17 cellular contexts compared by ENCODE assay signal in genomic region chr5:85591311-85591710, GRCh38.
DNase-seq lines count a peak whose midpoint lies in the region; ATAC-seq and TF ChIP-seq lines count a peak whose summit lies in the region.
"Had no signal": no experiment of that assay in that cellular context is flagged by ENCODE, and none has a peak within 500 bp of the region (broad histone marks: within the 10 kb centered on the region; RNA-seq: fewer than 3 reads in every experiment).

No MANE protein-coding gene starts in this region.

- no peak overlapping the region for H3K56ac ChIP-seq in mesendoderm (ENCODE audit: low read length)

- no peak overlapping the region for H3K23ac ChIP-seq in mesendoderm (ENCODE audit: low read length)

- no peak overlapping the region for H2AK5ac ChIP-seq in mesendoderm (ENCODE audit: low read length)

- no peak overlapping the region for H4K5ac ChIP-seq in mesendoderm (ENCODE audit: low read length)

- H3K4me3 Mint-ChIP-seq in GM23338 (no peak overlapping the region), WTC11 (no peak overlapping the region)
- H3K4me3 Mint-ChIP-seq: CD4-positive, CD25-positive, alpha-beta regulatory T cell; CD8-positive, alpha-beta T cell had no signal

- H3K27ac Mint-ChIP-seq in GM23338 (no peak overlapping the region), WTC11 (no peak overlapping the region)
- H3K27ac Mint-ChIP-seq: CD4-positive, CD25-positive, alpha-beta regulatory T cell; CD8-positive, alpha-beta T cell had no signal

- DNase-seq in ELF-1 (ENCODE audit: low read depth, low spot score) (peak; percentile 59), GM23338 (ENCODE audit: low spot score) (peak; percentile 7), WTC11 (ENCODE audit: low spot score) (no peak), mesendoderm (peak; percentile 62), iPS-NIHi11 (ENCODE audit: low spot score) (no peak), CD1c-positive myeloid dendritic cell (ENCODE audit: extremely low spot score) (no peak)
- DNase-seq: C1 segment of cervical spinal cord; Caco-2; CD4-positive, CD25-positive, alpha-beta regulatory T cell; CD8-positive, alpha-beta T cell; DMS153; DND-41; GDM1; H7; HCEC 1CT had no signal

- no peak overlapping the region for H4K8ac ChIP-seq in mesendoderm (ENCODE audit: low read depth, low read length)

- no peak overlapping the region for H3K9ac ChIP-seq in mesendoderm (ENCODE audit: low read length)

- H3F3A ChIP-seq in GM23338 (replicated peaks; ENCODE audit: low read depth) = no peaks in the 10 kb centered on the region

- H3K9me3 Mint-ChIP-seq in GM23338 (peaks cover 27% of the 10 kb centered on the region), WTC11 (peaks cover 16% of the 10 kb centered on the region)

- no peak overlapping the region for H2BK5ac ChIP-seq in mesendoderm (ENCODE audit: low read length)

- no peak overlapping the region for H3K4ac ChIP-seq in mesendoderm (ENCODE audit: low read depth, low read length)

- H3K27ac ChIP-seq in GM23338 (ENCODE audit: low read depth) = no peak overlapping the region
- H3K27ac ChIP-seq in mesendoderm (ENCODE audit: low read depth, low read length) = no peak overlapping the region

- no peak overlapping the region for H3K18ac ChIP-seq in mesendoderm (ENCODE audit: low read length)

- no peaks in the 10 kb centered on the region for H4K20me1 ChIP-seq in GM23338 (replicated peaks; ENCODE audit: insufficient read depth)

- no peak overlapping the region for H2AFZ ChIP-seq in GM23338

- no peak overlapping the region for H3K4me2 ChIP-seq in GM23338
- no peak overlapping the region for H3K4me2 ChIP-seq in mesendoderm (ENCODE audit: low read length)

- H3K4me3 ChIP-seq in GM23338 (no peak overlapping the region), mesendoderm (ENCODE audit: low read length) (no peak overlapping the region)
- H3K4me3 ChIP-seq: GM12878 had no signal

- no peak overlapping the region for H2BK120ac ChIP-seq in mesendoderm (ENCODE audit: low read depth, low read length)

- H3K27me3 ChIP-seq in GM23338 (ENCODE audit: insufficient read depth) (no peaks in the 10 kb centered on the region), mesendoderm (ENCODE audit: insufficient read depth, low read length, poor library complexity) (no peaks in the 10 kb centered on the region)

- H3K36me3 ChIP-seq in GM23338 (ENCODE audit: insufficient read depth) = no peaks in the 10 kb centered on the region
- H3K36me3 ChIP-seq in mesendoderm (ENCODE audit: control insufficient read depth, insufficient read depth, low read length) = no peaks in the 10 kb centered on the region

- TF ChIP-seq CTCF in GM23338 (conservative IDR thresholded peaks at IDR 0.05; ENCODE audit: low read depth in 2 of 2) = no peak
- TF ChIP-seq CTCF in WTC11 (IDR thresholded peaks at IDR 0.05) = no peak

- no peaks in the 10 kb centered on the region for H3K79me1 ChIP-seq in mesendoderm (ENCODE audit: low read length)

- WGBS in mesendoderm (ENCODE audit: extremely low coverage, insufficient coverage, low lambda C conversion rate) = no CpG with 5 or more reads among the region's 3 CpGs

- peaks cover 7% of the 10 kb centered on the region; the same call in 2 of the 3 replicates for H3K4me1 Mint-ChIP-seq in GM23338
- H3K4me1 Mint-ChIP-seq in WTC11 = peaks cover 28% of the 10 kb centered on the region

- no peak overlapping the region for H2BK15ac ChIP-seq in mesendoderm (replicated peaks; ENCODE audit: low read depth)

- ATAC-seq in GM23338 = no peak
- peak; percentile 58 for ATAC-seq in WTC11
- ATAC-seq in GM21390 (IDR thresholded peaks at IDR 0.05; ENCODE audit: unreplicated experiment) = no peak
- ATAC-seq: CD8-positive, alpha-beta T cell; GM12878 had no signal

- H3K27me3 Mint-ChIP-seq in GM23338 (ENCODE audit: insufficient read depth, low read depth, poor library complexity) (peaks cover 2% of the 10 kb centered on the region), WTC11 (ENCODE audit: low read depth) (no peaks in the 10 kb centered on the region)
- H3K27me3 Mint-ChIP-seq: CD4-positive, CD25-positive, alpha-beta regulatory T cell had no signal

- POLR2A ChIA-PET in WTC11 (lab: Charles Lee) = no interaction called here

- CTCF ChIA-PET in WTC11 (lab: Charles Lee) = no interaction called here

- H3K4me1 ChIP-seq in GM23338 (ENCODE audit: insufficient read depth) (peaks cover 8% of the 10 kb centered on the region; the same call in 1 of the 2 replicates), mesendoderm (ENCODE audit: control insufficient read depth, low read depth, low read length) (no peaks in the 10 kb centered on the region)
- H3K4me1 ChIP-seq: Caco-2 had no signal

- H3K36me3 Mint-ChIP-seq in GM23338 (ENCODE audit: low read depth) (peaks cover 40% of the 10 kb centered on the region), WTC11 (peaks cover 16% of the 10 kb centered on the region)
- H3K36me3 Mint-ChIP-seq: CD4-positive, CD25-positive, alpha-beta regulatory T cell; CD8-positive, alpha-beta T cell had no signal

- H3K79me2 ChIP-seq in GM23338 (replicated peaks; ENCODE audit: insufficient read depth) (no peaks in the 10 kb centered on the region), mesendoderm (ENCODE audit: control insufficient read depth, insufficient read depth, low read length) (no peaks in the 10 kb centered on the region)

- no peaks in the 10 kb centered on the region for H3K9me2 ChIP-seq in GM23338 (ENCODE audit: insufficient read depth)

TF ChIP-seq in GM23338, 12 proteins besides CTCF, POLR2A, EP300 and RAD21:
- no peak for TF ChIP-seq STAT1 (IDR thresholded peaks at IDR 0.05; ENCODE audit: unreplicated experiment)
- no peak for TF ChIP-seq JUNB (IDR thresholded peaks at IDR 0.05; ENCODE audit: unreplicated experiment)

TF ChIP-seq in WTC11, 78 proteins besides CTCF, POLR2A, EP300 and RAD21:
- TF ChIP-seq JAZF1 (CRISPR knock-in tag; IDR thresholded peaks at IDR 0.05) = no peak
- TF ChIP-seq HMGA2 (CRISPR knock-in tag; IDR thresholded peaks at IDR 0.05) = no peak
- TF ChIP-seq ARID4B (CRISPR knock-in tag; IDR thresholded peaks at IDR 0.05; ENCODE audit: borderline replicate concordance) = no peak

Comparison
In these comparisons a context has a peak if more than half of its experiments do, and no peak if none do; other contexts are left out.
1. DNase-seq: peak in ELF-1 (single experiment), GM23338 (single experiment) and mesendoderm (single experiment); none in WTC11 (single experiment), iPS-NIHi11 (single experiment) and CD1c-positive myeloid dendritic cell (single experiment).